In genomic region chr10:114103286-114103685, GRCh38 we compare ENCODE assay signal across 8 cellular contexts. TPM values are rescaled to one million over a fixed set of nuclear protein-coding genes. Genes with fewer than 3 reads are reported as not detected.
DNase-seq lines count a peak whose midpoint lies in the region; ATAC-seq and TF ChIP-seq lines count a peak whose summit lies in the region.

No MANE protein-coding gene starts in this region.

- intact Hi-C loops in upper lobe of right lung (cut with DNase I): no loop called here

- peak; percentile 77 for DNase-seq in DMS53 treated with DMSO at 0.1 percent for 48 hours (lab: John Stamatoyannopoulos, UW; ENCODE audit: unreplicated experiment)
- DNase-seq in H7: peak; percentile 42
- peak; percentile 25 for DNase-seq in NCI-H2227 treated with DMSO at 0.1 percent for 48 hours (lab: John Stamatoyannopoulos, UW)
- DNase-seq in brain pericyte (ENCODE audit: low read depth, low spot score): peak; percentile 20
- peak; percentile 68 for DNase-seq in kidney glomerular epithelial cell (lab: John Stamatoyannopoulos, UW)
- DNase-seq in upper lobe of right lung: no peak
- DNase-seq in GF-D8 (lab: John Stamatoyannopoulos, UW): no peak

- H3K36me3 ChIP-seq in H7 (replicated peaks; ENCODE audit: control insufficient read depth, insufficient read depth, low read length) (no peaks in the 10 kb centered on the region), upper lobe of right lung (no peaks in the 10 kb centered on the region)

- no peak overlapping the region for H3K4me3 ChIP-seq in H7 (ENCODE audit: insufficient read depth, low read depth, low read length)
- no peak overlapping the region for H3K4me3 ChIP-seq in upper lobe of right lung

- peak; percentile 58 for TF ChIP-seq CTCF in upper lobe of right lung (IDR thresholded peaks at IDR 0.05)

- no peaks in the 10 kb centered on the region for H3K9me3 ChIP-seq in upper lobe of right lung

- H3K27me3 ChIP-seq in H7 (ENCODE audit: control insufficient read depth, insufficient read depth, low read length): peaks cover 19% of the 10 kb centered on the region
- H3K27me3 ChIP-seq in upper lobe of right lung: no peaks in the 10 kb centered on the region

- H3K4me1 ChIP-seq in upper lobe of right lung: peaks cover 15% of the 10 kb centered on the region

- H3K27ac ChIP-seq in upper lobe of right lung: no peak overlapping the region

- ATAC-seq in upper lobe of right lung (peak; percentile 82), GM18498 (IDR thresholded peaks at IDR 0.05; ENCODE audit: unreplicated experiment) (no peak)

RNA-seq across cellular contexts. Expression of gene ADRB1, which starts 59.6 kb away (rescaled TPM):
- 0.24 TPM in 1 of 2 replicates, not detected in the other for total RNA-seq in H7 (2014; rRNA removed; shearing (Covaris generic))
- total RNA-seq in upper lobe of right lung: 18.6 TPM

Comparison
In these comparisons a context has a peak if more than half of its experiments do, and no peak if none do; other contexts are left out.
1. DNase-seq: peak in DMS53 treated with DMSO at 0.1 percent for 48 hours (single experiment), H7 (single experiment), NCI-H2227 treated with DMSO at 0.1 percent for 48 hours (single experiment), brain pericyte (single experiment) and kidney glomerular epithelial cell (single experiment); none in upper lobe of right lung (single experiment) and GF-D8 (single experiment).
2. RNA of gene ADRB1, which starts 59.6 kb away (total RNA-seq): 18.6 TPM in upper lobe of right lung (single experiment); 0.24 TPM in H7; every median in the first group is over 10 times any median in the second.